Comparison of ENCODE assay signal across 1 cellular context in the genomic region with DNA sequence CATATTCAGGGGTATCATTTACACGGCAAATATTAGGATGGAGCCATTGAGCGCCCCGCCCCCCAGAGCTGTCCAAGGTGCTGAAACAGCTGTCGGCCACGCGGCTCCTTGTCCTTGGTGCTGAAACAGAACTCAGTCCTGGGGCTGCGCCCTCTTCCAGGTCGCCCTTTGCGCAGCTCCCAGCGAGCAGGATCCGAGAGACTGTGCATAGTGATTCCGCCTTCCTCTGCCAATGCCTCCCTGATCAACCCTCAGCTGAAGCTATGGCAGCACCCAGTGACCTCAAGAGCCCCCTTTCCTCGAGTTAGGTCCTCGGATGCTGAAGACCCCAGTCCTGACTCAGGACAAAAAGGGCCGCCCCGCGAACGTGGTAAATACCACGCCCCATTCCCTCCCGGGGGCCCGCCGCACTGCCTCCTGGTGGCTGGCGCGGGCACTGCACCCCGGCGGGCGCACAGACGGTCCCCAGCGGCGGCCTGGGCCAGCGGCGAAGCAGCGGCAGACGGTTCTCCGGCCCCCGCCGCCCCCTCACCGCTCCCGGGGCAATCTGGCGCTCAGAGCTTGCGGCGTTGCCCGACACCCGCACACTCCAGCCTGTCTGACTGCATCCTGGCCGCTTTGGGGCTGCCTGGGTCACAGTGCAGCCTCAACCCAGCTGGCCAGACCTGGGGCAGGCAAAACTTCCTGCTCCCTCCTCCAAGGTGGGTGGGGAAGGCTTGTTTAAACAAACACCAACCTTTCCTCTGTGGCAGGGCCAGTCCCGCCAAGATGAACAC.
A peak's percentile ranks its signal among the peaks of the same experiment; 100 is the strongest.
TF ChIP-seq lines count a peak whose summit lies in the region.

No MANE protein-coding gene starts in this region.

TF ChIP-seq in HEK293, 187 proteins besides CTCF, POLR2A, EP300 and RAD21 (continued from another document and continues in another):
- TF ChIP-seq ZNF777 (tag by site-specific recombination; IDR thresholded peaks at IDR 0.05; ENCODE audit: borderline replicate concordance) (no peak), ZNF747 (tag by site-specific recombination; IDR thresholded peaks at IDR 0.05) (no peak), ZNF132 (tag by site-specific recombination; IDR thresholded peaks at IDR 0.05; ENCODE audit: borderline replicate concordance) (no peak), ZNF510 (tag by site-specific recombination; IDR thresholded peaks at IDR 0.05; ENCODE audit: insufficient replicate concordance) (no peak), ZNF148 (tag by site-specific recombination; IDR thresholded peaks at IDR 0.05; ENCODE audit: borderline replicate concordance) (no peak), WT1 (tag by site-specific recombination; IDR thresholded peaks at IDR 0.05) (peak; percentile 55), ZNF560 (tag by site-specific recombination; IDR thresholded peaks at IDR 0.05; ENCODE audit: borderline replicate concordance) (no peak), ZNF48 (tag by site-specific recombination; IDR thresholded peaks at IDR 0.05) (no peak), ATF2 (tag by site-specific recombination; IDR thresholded peaks at IDR 0.05; ENCODE audit: low read depth) (no peak), HOXC10 (CRISPR knock-in tag; IDR thresholded peaks at IDR 0.05) (peak; percentile 99), TRIM28 (IDR thresholded peaks at IDR 0.05; ENCODE audit: borderline replicate concordance, low read length) (peak; percentile 38; the same call in 1 of the 2 replicates), HOXD13 (CRISPR knock-in tag; IDR thresholded peaks at IDR 0.05; ENCODE audit: borderline replicate concordance) (peak; percentile 96), ZSCAN30 (tag by site-specific recombination; IDR thresholded peaks at IDR 0.05) (peak; percentile 85), ZNF223 (tag by site-specific recombination; IDR thresholded peaks at IDR 0.05) (no peak), KLF17 (tag by site-specific recombination; IDR thresholded peaks at IDR 0.05) (peak; percentile 71), ZFP69B (tag by site-specific recombination; IDR thresholded peaks at IDR 0.05) (peak; percentile 60; the same call in 1 of the 2 replicates), ZEB2 (tag by site-specific recombination; IDR thresholded peaks at IDR 0.05) (peak; percentile 58; the same call in 1 of the 2 replicates), ZNF335 (tag by site-specific recombination; conservative IDR thresholded peaks at IDR 0.05) (peak; percentile 24; the same call in 1 of the 2 replicates), ZNF362 (tag by site-specific recombination; IDR thresholded peaks at IDR 0.05) (no peak), TCF7L2 (IDR thresholded peaks at IDR 0.05; ENCODE audit: borderline replicate concordance, low read depth, low read length) (no peak), ZNF121 (tag by site-specific recombination; IDR thresholded peaks at IDR 0.05) (no peak), ZNF133 (tag by site-specific recombination; IDR thresholded peaks at IDR 0.05) (no peak), ZNF585B (tag by site-specific recombination; IDR thresholded peaks at IDR 0.05) (no peak), ZNF530 (tag by site-specific recombination; IDR thresholded peaks at IDR 0.05; ENCODE audit: low read depth) (no peak), ZNF174 (tag by site-specific recombination; IDR thresholded peaks at IDR 0.05) (no peak), ZNF561 (tag by site-specific recombination; IDR thresholded peaks at IDR 0.05; ENCODE audit: borderline replicate concordance) (no peak; the same call in 1 of the 2 replicates), ZBTB10 (tag by site-specific recombination; IDR thresholded peaks at IDR 0.05) (peak; percentile 76), ZNF626 (tag by site-specific recombination; IDR thresholded peaks at IDR 0.05) (no peak), MEIS1 (CRISPR knock-in tag; IDR thresholded peaks at IDR 0.05; ENCODE audit: borderline replicate concordance) (peak; percentile 94), ZBTB48 (tag by site-specific recombination; IDR thresholded peaks at IDR 0.05) (no peak), PRDM1 (tag by site-specific recombination; IDR thresholded peaks at IDR 0.05) (no peak), GFI1B (tag by site-specific recombination; IDR thresholded peaks at IDR 0.05) (no peak), ZNF426 (tag by site-specific recombination; IDR thresholded peaks at IDR 0.05) (no peak), ZBTB17 (tag by site-specific recombination; IDR thresholded peaks at IDR 0.05) (peak; percentile 74), ZNF350 (tag by site-specific recombination; IDR thresholded peaks at IDR 0.05) (no peak), ZNF610 (tag by site-specific recombination; IDR thresholded peaks at IDR 0.05; ENCODE audit: borderline replicate concordance) (peak; percentile 59; the same call in 1 of the 2 replicates), ZNF114 (tag by site-specific recombination; IDR thresholded peaks at IDR 0.05) (no peak), HOXA7 (CRISPR knock-in tag; IDR thresholded peaks at IDR 0.05; ENCODE audit: borderline replicate concordance) (peak; percentile 97), ZNF274 (IDR thresholded peaks at IDR 0.05; ENCODE audit: low read length) (no peak), ZNF274 (tag by site-specific recombination; IDR thresholded peaks at IDR 0.05; ENCODE audit: borderline replicate concordance) (no peak), ZNF776 (tag by site-specific recombination; IDR thresholded peaks at IDR 0.05; ENCODE audit: borderline replicate concordance) (no peak), KLF10 (tag by site-specific recombination; IDR thresholded peaks at IDR 0.05) (peak; percentile 81; the same call in 1 of the 2 replicates), ZBTB26 (tag by site-specific recombination; optimal IDR thresholded peaks at IDR 0.05) (peak; percentile 78), ZNF23 (tag by site-specific recombination; IDR thresholded peaks at IDR 0.05; ENCODE audit: borderline replicate concordance) (no peak)
- TF ChIP-seq, protein P1, sequence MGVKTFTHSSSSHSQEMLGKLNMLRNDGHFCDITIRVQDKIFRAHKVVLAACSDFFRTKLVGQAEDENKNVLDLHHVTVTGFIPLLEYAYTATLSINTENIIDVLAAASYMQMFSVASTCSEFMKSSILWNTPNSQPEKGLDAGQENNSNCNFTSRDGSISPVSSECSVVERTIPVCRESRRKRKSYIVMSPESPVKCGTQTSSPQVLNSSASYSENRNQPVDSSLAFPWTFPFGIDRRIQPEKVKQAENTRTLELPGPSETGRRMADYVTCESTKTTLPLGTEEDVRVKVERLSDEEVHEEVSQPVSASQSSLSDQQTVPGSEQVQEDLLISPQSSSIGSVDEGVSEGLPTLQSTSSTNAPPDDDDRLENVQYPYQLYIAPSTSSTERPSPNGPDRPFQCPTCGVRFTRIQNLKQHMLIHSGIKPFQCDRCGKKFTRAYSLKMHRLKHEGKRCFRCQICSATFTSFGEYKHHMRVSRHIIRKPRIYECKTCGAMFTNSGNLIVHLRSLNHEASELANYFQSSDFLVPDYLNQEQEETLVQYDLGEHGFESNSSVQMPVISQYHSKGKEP (tag by site-specific recombination; IDR thresholded peaks at IDR 0.05) = no peak
- TF ChIP-seq, protein P2, sequence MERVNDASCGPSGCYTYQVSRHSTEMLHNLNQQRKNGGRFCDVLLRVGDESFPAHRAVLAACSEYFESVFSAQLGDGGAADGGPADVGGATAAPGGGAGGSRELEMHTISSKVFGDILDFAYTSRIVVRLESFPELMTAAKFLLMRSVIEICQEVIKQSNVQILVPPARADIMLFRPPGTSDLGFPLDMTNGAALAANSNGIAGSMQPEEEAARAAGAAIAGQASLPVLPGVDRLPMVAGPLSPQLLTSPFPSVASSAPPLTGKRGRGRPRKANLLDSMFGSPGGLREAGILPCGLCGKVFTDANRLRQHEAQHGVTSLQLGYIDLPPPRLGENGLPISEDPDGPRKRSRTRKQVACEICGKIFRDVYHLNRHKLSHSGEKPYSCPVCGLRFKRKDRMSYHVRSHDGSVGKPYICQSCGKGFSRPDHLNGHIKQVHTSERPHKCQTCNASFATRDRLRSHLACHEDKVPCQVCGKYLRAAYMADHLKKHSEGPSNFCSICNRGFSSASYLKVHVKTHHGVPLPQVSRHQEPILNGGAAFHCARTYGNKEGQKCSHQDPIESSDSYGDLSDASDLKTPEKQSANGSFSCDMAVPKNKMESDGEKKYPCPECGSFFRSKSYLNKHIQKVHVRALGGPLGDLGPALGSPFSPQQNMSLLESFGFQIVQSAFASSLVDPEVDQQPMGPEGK (tag by site-specific recombination; IDR thresholded peaks at IDR 0.05) = peak; percentile 82
- TF ChIP-seq, protein P3, sequence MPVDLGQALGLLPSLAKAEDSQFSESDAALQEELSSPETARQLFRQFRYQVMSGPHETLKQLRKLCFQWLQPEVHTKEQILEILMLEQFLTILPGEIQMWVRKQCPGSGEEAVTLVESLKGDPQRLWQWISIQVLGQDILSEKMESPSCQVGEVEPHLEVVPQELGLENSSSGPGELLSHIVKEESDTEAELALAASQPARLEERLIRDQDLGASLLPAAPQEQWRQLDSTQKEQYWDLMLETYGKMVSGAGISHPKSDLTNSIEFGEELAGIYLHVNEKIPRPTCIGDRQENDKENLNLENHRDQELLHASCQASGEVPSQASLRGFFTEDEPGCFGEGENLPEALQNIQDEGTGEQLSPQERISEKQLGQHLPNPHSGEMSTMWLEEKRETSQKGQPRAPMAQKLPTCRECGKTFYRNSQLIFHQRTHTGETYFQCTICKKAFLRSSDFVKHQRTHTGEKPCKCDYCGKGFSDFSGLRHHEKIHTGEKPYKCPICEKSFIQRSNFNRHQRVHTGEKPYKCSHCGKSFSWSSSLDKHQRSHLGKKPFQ (tag by site-specific recombination; IDR thresholded peaks at IDR 0.05) = no peak
